In the genomic region with DNA sequence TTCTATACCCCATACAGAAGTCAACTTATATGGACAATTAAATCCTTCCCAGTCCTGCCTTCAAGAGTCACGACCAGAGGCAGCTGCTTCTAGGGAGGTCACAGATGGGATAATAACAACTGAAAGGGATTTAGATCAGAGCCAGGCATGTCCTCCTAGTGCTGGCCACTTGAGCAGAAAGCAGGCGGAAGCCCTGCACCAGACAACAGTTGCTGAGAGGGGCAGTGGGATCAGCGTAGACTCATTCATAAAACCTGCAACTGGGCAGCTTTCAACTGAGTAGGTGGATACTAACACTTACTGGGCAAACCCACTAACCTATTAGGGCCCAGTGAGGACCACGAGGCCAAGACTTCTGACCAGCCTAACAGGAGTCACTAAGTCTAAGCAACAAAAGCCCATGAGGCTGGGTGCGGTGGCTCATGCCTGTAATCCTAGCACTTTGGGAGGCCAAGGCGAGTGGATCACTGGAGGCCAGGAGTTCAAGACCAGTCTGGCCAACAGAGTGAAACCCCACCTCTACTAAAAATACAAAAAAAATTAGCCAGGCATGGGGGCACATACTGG, we compare ENCODE assay signal across 15 cellular contexts.
DNase-seq lines count a peak whose midpoint lies in the region; ATAC-seq and TF ChIP-seq lines count a peak whose summit lies in the region.
"Had no signal": no experiment of that assay in that cellular context is flagged by ENCODE, and none has a peak within 500 bp of the region (broad histone marks: within the 10 kb centered on the region; RNA-seq: fewer than 3 reads in every experiment).

No MANE protein-coding gene starts in this region.

- H3K27ac ChIP-seq in H9 (ENCODE audit: insufficient read length, low read depth, low read length) (no peak overlapping the region), right atrium auricular region (peak overlapping the region; percentile 79 to 89)
- H3K27ac ChIP-seq: RWPE1 had no signal

- H3K79me1 ChIP-seq in H9 (ENCODE audit: insufficient read depth, low read depth, low read length, poor library complexity, severe bottlenecking) = no peaks in the 10 kb centered on the region

- H3K23me2 ChIP-seq in H9 (ENCODE audit: insufficient read length, low read depth, low read length, poor library complexity, severe bottlenecking) = no peaks in the 10 kb centered on the region

- H4K5ac ChIP-seq in H9 (ENCODE audit: insufficient read length, low read depth, low read length) = no peak overlapping the region

- H3K4me2 ChIP-seq in H9 (ENCODE audit: insufficient read depth, insufficient read length, low read length) = no peak overlapping the region

- in situ Hi-C loops in GM13977 (cut with MboI; ENCODE audit: low pct_unique_long_range_greater_than_20kb, low sequenced_read_pairs, unreplicated experiment) = no loop called here

- peaks cover 27 to 35% of the 10 kb centered on the region in 2 experiments for H3K4me1 Mint-ChIP-seq in H9
- no peaks in the 10 kb centered on the region for H3K4me1 Mint-ChIP-seq in central memory CD8-positive, alpha-beta T cell
- H3K4me1 Mint-ChIP-seq: activated CD4-positive, alpha-beta memory T cell treated with anti-CD3 and anti-CD28 coated beads, Interleukin-2, amount 10 ng/mL, durations not matched to agents 7 days and 5 days had no signal

- H3K27me3 Mint-ChIP-seq in H9 (ENCODE audit: low read depth) = no peaks in the 10 kb centered on the region; the same call in 1 of the 2 replicates
- H3K27me3 Mint-ChIP-seq in central memory CD8-positive, alpha-beta T cell = no peaks in the 10 kb centered on the region
- H3K27me3 Mint-ChIP-seq: activated CD4-positive, alpha-beta memory T cell treated with anti-CD3 and anti-CD28 coated beads, Interleukin-2, amount 10 ng/mL, durations not matched to agents 7 days and 5 days; CD4-positive, alpha-beta T cell had no signal

- H3K23ac ChIP-seq in H9 (ENCODE audit: insufficient read length, low read depth, low read length) = no peak overlapping the region

- no peaks in the 10 kb centered on the region for H3K27me3 ChIP-seq in H9 (ENCODE audit: insufficient read depth, low read length)
- no peaks in the 10 kb centered on the region for H3K27me3 ChIP-seq in right atrium auricular region

- no peak overlapping the region for H3K27ac Mint-ChIP-seq in H9
- H3K27ac Mint-ChIP-seq in central memory CD8-positive, alpha-beta T cell (ENCODE audit: low read depth) = peak overlapping the region; percentile 78
- H3K27ac Mint-ChIP-seq: activated CD4-positive, alpha-beta memory T cell treated with anti-CD3 and anti-CD28 coated beads, Interleukin-2, amount 10 ng/mL, durations not matched to agents 7 days and 5 days; activated T-helper 2 cell treated with anti-CD3 and anti-CD28 coated beads, Interferon-gamma antibody, Interleukin-2, Interleukin-4, amounts not matched to agents 10 μg/mL and 5 μg/mL and 100 μg/mL, durations not matched to agents 14 hours and 24 hours and 36 hours; CD4-positive, alpha-beta T cell had no signal

- H3K18ac ChIP-seq in H9 (ENCODE audit: insufficient read length, low read depth, low read length) = no peak overlapping the region

- H2BK5ac ChIP-seq in H9 (ENCODE audit: insufficient read length, low read length) = no peak overlapping the region

- no peaks in the 10 kb centered on the region for H3K9me3 ChIP-seq in H9 (ENCODE audit: control insufficient read depth, low read depth, low read length)
- H3K9me3 ChIP-seq in right atrium auricular region = no peaks in the 10 kb centered on the region

- H2BK15ac ChIP-seq in H9 (ENCODE audit: low read depth, low read length) = no peak overlapping the region

- no peak overlapping the region for H3K4me3 Mint-ChIP-seq in H9
- H3K4me3 Mint-ChIP-seq in central memory CD8-positive, alpha-beta T cell = no peak overlapping the region
- H3K4me3 Mint-ChIP-seq: activated CD4-positive, alpha-beta memory T cell treated with anti-CD3 and anti-CD28 coated beads, Interleukin-2, amount 10 ng/mL, durations not matched to agents 7 days and 5 days; CD4-positive, alpha-beta T cell had no signal

- H3K4me3 ChIP-seq in right atrium auricular region = no peak overlapping the region
- no peak overlapping the region for H3K4me3 ChIP-seq in retinal pigment epithelial cell (ENCODE audit: low read length)

- no peak overlapping the region for H2BK12ac ChIP-seq in H9 (ENCODE audit: insufficient read length, low read depth, low read length)

- WGBS in H9 (ENCODE audit: extremely low coverage, insufficient read length, low lambda C conversion rate) = no CpG with 5 or more reads among the region's 6 CpGs

- no peaks in the 10 kb centered on the region for H3K79me2 ChIP-seq in H9 (ENCODE audit: insufficient read depth, low read length)

- H2BK120ac ChIP-seq in H9 (ENCODE audit: low read depth, low read length, poor library complexity, severe bottlenecking) = no peak overlapping the region

- no peaks in the 10 kb centered on the region; a peak in 2 of 5 replicates for H3K9me3 Mint-ChIP-seq in H9
- no peaks in the 10 kb centered on the region for H3K9me3 Mint-ChIP-seq in central memory CD8-positive, alpha-beta T cell
- H3K9me3 Mint-ChIP-seq: activated CD4-positive, alpha-beta memory T cell treated with anti-CD3 and anti-CD28 coated beads, Interleukin-2, amount 10 ng/mL, durations not matched to agents 7 days and 5 days; activated T-helper 2 cell treated with anti-CD3 and anti-CD28 coated beads, Interferon-gamma antibody, Interleukin-2, Interleukin-4, amounts not matched to agents 10 μg/mL and 5 μg/mL and 100 μg/mL, durations not matched to agents 14 hours and 24 hours and 36 hours; CD4-positive, alpha-beta T cell had no signal

- H3K36me3 Mint-ChIP-seq in H9 (ENCODE audit: insufficient read depth in 1 of 3, low read depth in 3 of 3) = no peaks in the 10 kb centered on the region; a peak in 1 of 7 replicates
- H3K36me3 Mint-ChIP-seq in central memory CD8-positive, alpha-beta T cell (ENCODE audit: insufficient read depth) = no peaks in the 10 kb centered on the region

- H4K91ac ChIP-seq in H9 (ENCODE audit: insufficient read length, low read depth, low read length) = no peak overlapping the region

- no peak overlapping the region for H4K8ac ChIP-seq in H9 (replicated peaks; ENCODE audit: insufficient read length, low read depth, low read length)

- H4K20me1 ChIP-seq in H9 (ENCODE audit: control insufficient read depth, insufficient read depth, insufficient read length) = no peaks in the 10 kb centered on the region

- H2AFZ ChIP-seq in H9 (ENCODE audit: low read length) = no peak overlapping the region

- H3K9ac ChIP-seq in H9 (ENCODE audit: extremely low read depth, insufficient read length, low read length) = no peak overlapping the region

- H3K4me1 ChIP-seq in H9 (ENCODE audit: insufficient read depth, low read length) (peaks cover 3% of the 10 kb centered on the region; the same call in 1 of the 2 replicates), right atrium auricular region (peaks cover 0 to 64% of the 10 kb centered on the region in 2 donors)

- TF ChIP-seq CTCF in H9 (conservative IDR thresholded peaks at IDR 0.05) (no peak), right atrium auricular region (IDR thresholded peaks at IDR 0.05) (no peak), retinal pigment epithelial cell (conservative IDR thresholded peaks at IDR 0.05; ENCODE audit: low read depth, low read length) (no peak), GM13977 (IDR thresholded peaks at IDR 0.05; ENCODE audit: extremely low read depth, insufficient read depth, missing control alignments) (no peak)

- no peak overlapping the region for H3T11ph ChIP-seq in H9 (ENCODE audit: low read length)

- H3K14ac ChIP-seq in H9 (ENCODE audit: insufficient read depth, low read length) = no peak overlapping the region

- no peak overlapping the region for H2AK5ac ChIP-seq in H9 (ENCODE audit: insufficient read length, low read length)

- no peak overlapping the region for H2BK20ac ChIP-seq in H9 (ENCODE audit: low read depth, low read length, poor library complexity, severe bottlenecking)

- H3K56ac ChIP-seq in H9 (ENCODE audit: insufficient read length, low read depth, low read length) = no peak overlapping the region

- ATAC-seq in central memory CD8-positive, alpha-beta T cell (replicated peaks; ENCODE audit: extremely low read depth, poor library complexity, severe bottlenecking) = no peak

- no peaks in the 10 kb centered on the region for H3K36me3 ChIP-seq in right atrium auricular region

- no peak overlapping the region for H3K4ac ChIP-seq in H9 (ENCODE audit: low read depth, low read length)

- DNase-seq in H9 (peak; percentile 12), right atrium auricular region (ENCODE audit: low spot score) (peak; percentile 52), retinal pigment epithelial cell (ENCODE audit: low read depth) (peak; percentile 2), HUDEP-2 (lab: John Stamatoyannopoulos, UW; ENCODE audit: unreplicated experiment in 76 of 76) (no peak), NCI-H2196 (lab: John Stamatoyannopoulos, UW; ENCODE audit: unreplicated experiment) (no peak), GM13977 (ENCODE audit: low spot score) (no peak)
- DNase-seq in central memory CD8-positive, alpha-beta T cell (ENCODE audit: low spot score in 2 of 2) = no peak
- DNase-seq in activated T-cell treated with anti-CD3 and anti-CD28 coated beads, Interleukin-2, amount 50 U/mL, for 1 hour = no peak
- DNase-seq: activated CD4-positive, alpha-beta memory T cell treated with anti-CD3 and anti-CD28 coated beads, Interleukin-2, amount 10 ng/mL, durations not matched to agents 7 days and 5 days; CD4-positive, alpha-beta T cell; HCEC 1CT; KBM-7; NCI-H1105 had no signal

Comparison
In these comparisons a context has a peak if more than half of its experiments do, and no peak if none do; other contexts are left out.
1. DNase-seq: peak in H9 (single experiment), right atrium auricular region (single experiment) and retinal pigment epithelial cell (single experiment); none in central memory CD8-positive, alpha-beta T cell (0 of 2), activated T-cell treated with anti-CD3 and anti-CD28 coated beads, Interleukin-2, amount 50 U/mL, for 1 hour (single experiment), HUDEP-2 (0 of 76), NCI-H2196 (single experiment) and GM13977 (single experiment).